In the genomic region with DNA sequence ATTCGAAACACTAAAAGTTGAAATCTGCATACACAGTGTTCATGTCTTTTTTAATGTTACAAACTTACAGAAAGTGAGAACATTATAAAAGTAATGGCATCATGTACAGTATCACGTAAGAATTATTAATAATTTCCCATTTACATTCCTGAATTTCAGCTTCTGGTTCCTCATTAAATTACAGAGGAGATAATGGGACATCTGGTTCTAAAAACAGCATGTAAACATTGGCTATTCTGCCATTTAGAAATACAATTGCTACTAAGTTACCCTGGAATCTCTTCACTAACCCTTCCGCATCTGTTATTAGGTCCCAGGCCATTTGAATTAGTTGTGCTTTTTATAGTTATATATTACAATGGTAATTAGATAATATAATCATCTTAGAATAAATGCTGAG, we compare ENCODE assay signal across 2 cellular contexts.
A peak's percentile ranks its signal among the peaks of the same experiment; 100 is the strongest.
TF ChIP-seq lines count a peak whose summit lies in the region.

No MANE protein-coding gene starts in this region.

TF ChIP-seq in HCT116, 20 proteins besides CTCF, POLR2A, EP300 and RAD21:
- TF ChIP-seq, protein P1, sequence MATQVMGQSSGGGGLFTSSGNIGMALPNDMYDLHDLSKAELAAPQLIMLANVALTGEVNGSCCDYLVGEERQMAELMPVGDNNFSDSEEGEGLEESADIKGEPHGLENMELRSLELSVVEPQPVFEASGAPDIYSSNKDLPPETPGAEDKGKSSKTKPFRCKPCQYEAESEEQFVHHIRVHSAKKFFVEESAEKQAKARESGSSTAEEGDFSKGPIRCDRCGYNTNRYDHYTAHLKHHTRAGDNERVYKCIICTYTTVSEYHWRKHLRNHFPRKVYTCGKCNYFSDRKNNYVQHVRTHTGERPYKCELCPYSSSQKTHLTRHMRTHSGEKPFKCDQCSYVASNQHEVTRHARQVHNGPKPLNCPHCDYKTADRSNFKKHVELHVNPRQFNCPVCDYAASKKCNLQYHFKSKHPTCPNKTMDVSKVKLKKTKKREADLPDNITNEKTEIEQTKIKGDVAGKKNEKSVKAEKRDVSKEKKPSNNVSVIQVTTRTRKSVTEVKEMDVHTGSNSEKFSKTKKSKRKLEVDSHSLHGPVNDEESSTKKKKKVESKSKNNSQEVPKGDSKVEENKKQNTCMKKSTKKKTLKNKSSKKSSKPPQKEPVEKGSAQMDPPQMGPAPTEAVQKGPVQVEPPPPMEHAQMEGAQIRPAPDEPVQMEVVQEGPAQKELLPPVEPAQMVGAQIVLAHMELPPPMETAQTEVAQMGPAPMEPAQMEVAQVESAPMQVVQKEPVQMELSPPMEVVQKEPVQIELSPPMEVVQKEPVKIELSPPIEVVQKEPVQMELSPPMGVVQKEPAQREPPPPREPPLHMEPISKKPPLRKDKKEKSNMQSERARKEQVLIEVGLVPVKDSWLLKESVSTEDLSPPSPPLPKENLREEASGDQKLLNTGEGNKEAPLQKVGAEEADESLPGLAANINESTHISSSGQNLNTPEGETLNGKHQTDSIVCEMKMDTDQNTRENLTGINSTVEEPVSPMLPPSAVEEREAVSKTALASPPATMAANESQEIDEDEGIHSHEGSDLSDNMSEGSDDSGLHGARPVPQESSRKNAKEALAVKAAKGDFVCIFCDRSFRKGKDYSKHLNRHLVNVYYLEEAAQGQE (IDR thresholded peaks at IDR 0.05; ENCODE audit: low read depth) = no peak
- TF ChIP-seq ELF1 (IDR thresholded peaks at IDR 0.05; ENCODE audit: borderline replicate concordance, low read depth) (no peak), TCF7L2 (IDR thresholded peaks at IDR 0.05; ENCODE audit: borderline replicate concordance, extremely low read depth, insufficient read depth, insufficient read length) (no peak), JUND (IDR thresholded peaks at IDR 0.05) (no peak), EZH2 (IDR thresholded peaks at IDR 0.05) (no peak), CEBPB (IDR thresholded peaks at IDR 0.05; ENCODE audit: low read depth) (no peak), EGR1 (IDR thresholded peaks at IDR 0.05; ENCODE audit: low read depth) (no peak), SP1 (IDR thresholded peaks at IDR 0.05; ENCODE audit: low read depth) (no peak), POLR2AphosphoS5 (IDR thresholded peaks at IDR 0.05; ENCODE audit: low read depth, low read length) (no peak), SIN3A (IDR thresholded peaks at IDR 0.05; ENCODE audit: low read depth) (no peak)
- TF ChIP-seq, protein P2, sequence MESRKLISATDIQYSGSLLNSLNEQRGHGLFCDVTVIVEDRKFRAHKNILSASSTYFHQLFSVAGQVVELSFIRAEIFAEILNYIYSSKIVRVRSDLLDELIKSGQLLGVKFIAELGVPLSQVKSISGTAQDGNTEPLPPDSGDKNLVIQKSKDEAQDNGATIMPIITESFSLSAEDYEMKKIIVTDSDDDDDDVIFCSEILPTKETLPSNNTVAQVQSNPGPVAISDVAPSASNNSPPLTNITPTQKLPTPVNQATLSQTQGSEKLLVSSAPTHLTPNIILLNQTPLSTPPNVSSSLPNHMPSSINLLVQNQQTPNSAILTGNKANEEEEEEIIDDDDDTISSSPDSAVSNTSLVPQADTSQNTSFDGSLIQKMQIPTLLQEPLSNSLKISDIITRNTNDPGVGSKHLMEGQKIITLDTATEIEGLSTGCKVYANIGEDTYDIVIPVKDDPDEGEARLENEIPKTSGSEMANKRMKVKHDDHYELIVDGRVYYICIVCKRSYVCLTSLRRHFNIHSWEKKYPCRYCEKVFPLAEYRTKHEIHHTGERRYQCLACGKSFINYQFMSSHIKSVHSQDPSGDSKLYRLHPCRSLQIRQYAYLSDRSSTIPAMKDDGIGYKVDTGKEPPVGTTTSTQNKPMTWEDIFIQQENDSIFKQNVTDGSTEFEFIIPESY (IDR thresholded peaks at IDR 0.05; ENCODE audit: extremely low read depth, insufficient replicate concordance, low read length) = no peak
- TF ChIP-seq, protein P3, sequence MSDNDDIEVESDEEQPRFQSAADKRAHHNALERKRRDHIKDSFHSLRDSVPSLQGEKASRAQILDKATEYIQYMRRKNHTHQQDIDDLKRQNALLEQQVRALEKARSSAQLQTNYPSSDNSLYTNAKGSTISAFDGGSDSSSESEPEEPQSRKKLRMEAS (IDR thresholded peaks at IDR 0.05) = no peak
- TF ChIP-seq, protein P4, sequence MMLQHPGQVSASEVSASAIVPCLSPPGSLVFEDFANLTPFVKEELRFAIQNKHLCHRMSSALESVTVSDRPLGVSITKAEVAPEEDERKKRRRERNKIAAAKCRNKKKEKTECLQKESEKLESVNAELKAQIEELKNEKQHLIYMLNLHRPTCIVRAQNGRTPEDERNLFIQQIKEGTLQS (IDR thresholded peaks at IDR 0.05) = no peak
TF ChIP-seq in HCT116: peak in this region for 0.

TF ChIP-seq in SK-N-SH, 30 proteins besides CTCF, POLR2A, EP300 and RAD21 (continued from another document):
- TF ChIP-seq, protein P5, sequence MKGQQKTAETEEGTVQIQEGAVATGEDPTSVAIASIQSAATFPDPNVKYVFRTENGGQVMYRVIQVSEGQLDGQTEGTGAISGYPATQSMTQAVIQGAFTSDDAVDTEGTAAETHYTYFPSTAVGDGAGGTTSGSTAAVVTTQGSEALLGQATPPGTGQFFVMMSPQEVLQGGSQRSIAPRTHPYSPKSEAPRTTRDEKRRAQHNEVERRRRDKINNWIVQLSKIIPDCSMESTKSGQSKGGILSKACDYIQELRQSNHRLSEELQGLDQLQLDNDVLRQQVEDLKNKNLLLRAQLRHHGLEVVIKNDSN (IDR thresholded peaks at IDR 0.05; ENCODE audit: borderline replicate concordance, low read depth) = no peak
- TF ChIP-seq SIN3A (IDR thresholded peaks at IDR 0.05; ENCODE audit: borderline replicate concordance, low read depth, low read length) (no peak), FOXJ3 (CRISPR knock-in tag; IDR thresholded peaks at IDR 0.05) (no peak), RCOR1 (IDR thresholded peaks at IDR 0.05; ENCODE audit: low read length) (peak; percentile 89)
- TF ChIP-seq, protein P6, sequence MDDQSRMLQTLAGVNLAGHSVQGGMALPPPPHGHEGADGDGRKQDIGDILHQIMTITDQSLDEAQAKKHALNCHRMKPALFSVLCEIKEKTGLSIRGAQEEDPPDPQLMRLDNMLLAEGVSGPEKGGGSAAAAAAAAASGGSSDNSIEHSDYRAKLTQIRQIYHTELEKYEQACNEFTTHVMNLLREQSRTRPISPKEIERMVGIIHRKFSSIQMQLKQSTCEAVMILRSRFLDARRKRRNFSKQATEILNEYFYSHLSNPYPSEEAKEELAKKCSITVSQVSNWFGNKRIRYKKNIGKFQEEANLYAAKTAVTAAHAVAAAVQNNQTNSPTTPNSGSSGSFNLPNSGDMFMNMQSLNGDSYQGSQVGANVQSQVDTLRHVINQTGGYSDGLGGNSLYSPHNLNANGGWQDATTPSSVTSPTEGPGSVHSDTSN (IDR thresholded peaks at IDR 0.05) = no peak
- TF ChIP-seq, protein P7, sequence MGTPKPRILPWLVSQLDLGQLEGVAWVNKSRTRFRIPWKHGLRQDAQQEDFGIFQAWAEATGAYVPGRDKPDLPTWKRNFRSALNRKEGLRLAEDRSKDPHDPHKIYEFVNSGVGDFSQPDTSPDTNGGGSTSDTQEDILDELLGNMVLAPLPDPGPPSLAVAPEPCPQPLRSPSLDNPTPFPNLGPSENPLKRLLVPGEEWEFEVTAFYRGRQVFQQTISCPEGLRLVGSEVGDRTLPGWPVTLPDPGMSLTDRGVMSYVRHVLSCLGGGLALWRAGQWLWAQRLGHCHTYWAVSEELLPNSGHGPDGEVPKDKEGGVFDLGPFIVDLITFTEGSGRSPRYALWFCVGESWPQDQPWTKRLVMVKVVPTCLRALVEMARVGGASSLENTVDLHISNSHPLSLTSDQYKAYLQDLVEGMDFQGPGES (IDR thresholded peaks at IDR 0.05; ENCODE audit: low read depth, low read length) = no peak
